ENCODE assay signal across 8 cellular contexts in the genomic region with DNA sequence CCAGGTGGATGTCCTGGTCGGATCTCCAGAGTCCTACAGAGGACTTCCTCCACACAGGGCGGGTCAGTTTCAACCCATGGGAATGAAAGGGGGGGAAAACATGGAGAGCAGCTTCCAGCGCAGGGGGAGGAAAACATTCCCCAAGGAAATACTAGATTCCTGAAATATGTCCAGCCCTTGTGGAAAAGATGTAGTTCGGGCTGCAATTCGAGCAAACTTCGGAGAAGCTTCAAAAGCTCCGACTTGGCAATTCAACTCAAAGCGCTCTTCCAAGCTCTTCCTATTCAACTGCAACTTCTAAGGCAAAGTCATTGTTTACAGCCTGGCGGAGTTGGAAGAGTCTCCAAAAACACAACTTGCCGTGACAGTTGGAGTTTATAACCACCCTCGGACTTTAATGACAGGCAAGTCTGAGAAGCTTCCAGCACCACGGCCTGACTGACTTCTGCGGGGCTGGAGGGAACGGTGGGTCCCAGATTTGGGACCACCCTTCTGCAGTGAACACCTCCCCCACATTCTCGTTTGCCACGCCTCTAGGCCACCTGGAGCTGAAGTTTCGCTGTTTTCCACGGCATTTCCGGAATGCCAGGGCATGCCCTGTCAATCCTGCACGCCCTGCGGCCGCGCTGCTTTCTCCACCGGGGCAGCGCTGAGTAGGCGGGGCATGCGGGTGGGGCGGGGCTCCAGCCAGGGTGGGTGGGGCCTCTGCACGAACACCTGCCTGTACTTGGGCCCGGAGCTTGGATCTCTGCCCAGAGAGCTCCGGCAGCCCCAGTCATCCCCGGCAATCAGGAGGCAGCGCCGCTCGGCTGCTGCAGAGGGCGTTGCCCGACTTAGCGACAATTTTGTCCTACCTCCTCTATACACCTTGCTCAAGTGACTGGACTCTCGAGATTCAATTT. TPM values are rescaled to one million over a fixed set of nuclear protein-coding genes. Genes with fewer than 3 reads are reported as not detected.
DNase-seq lines count a peak whose midpoint lies in the region; ATAC-seq, FAIRE-seq and TF ChIP-seq lines count a peak whose summit lies in the region.

No MANE protein-coding gene starts in this region.

- H3K9ac ChIP-seq in HUES6 (ENCODE audit: low read length): no peak overlapping the region
- no peak overlapping the region for H3K9ac ChIP-seq in rectal smooth muscle tissue (ENCODE audit: low read length)

- TF ChIP-seq CTCF in vagina (IDR thresholded peaks at IDR 0.05): peak in 1 of 3 experiments; percentile 21

- FAIRE-seq in RCC 7860 (lab: Jason Lieb, UNC): no peak

- peaks cover 12% of the 10 kb centered on the region for H3K4me1 ChIP-seq in HUES6 (ENCODE audit: control insufficient read depth, insufficient read depth, low read length)
- H3K4me1 ChIP-seq in rectal smooth muscle tissue (ENCODE audit: control insufficient read depth, insufficient read depth, low read length): no peaks in the 10 kb centered on the region
- peaks cover 23% of the 10 kb centered on the region for H3K4me1 ChIP-seq in vagina

- DNase-seq in COR-L47 (lab: John Stamatoyannopoulos, UW): peak; percentile 19
- peak; percentile 76 for DNase-seq in RCC 7860 (ENCODE audit: low spot score)
- DNase-seq in activated gamma-delta T cell treated with anti-CD3 and anti-CD28 coated beads, Interleukin-2, amount 50 U/mL, for 16 hours (ENCODE audit: low read depth): peak; percentile 50
- DNase-seq in Right ventricle myocardium superior: peak; percentile 82
- peak in 1 of 2 donors; percentile 96 for DNase-seq in vagina (ENCODE audit: extremely low spot score in 2 of 2)

- no peaks in the 10 kb centered on the region for H3K36me3 ChIP-seq in HUES6 (ENCODE audit: control insufficient read depth, insufficient read depth, low read length)
- H3K36me3 ChIP-seq in rectal smooth muscle tissue (ENCODE audit: control insufficient read depth, insufficient read depth, low read length): no peaks in the 10 kb centered on the region
- H3K36me3 ChIP-seq in vagina: no peaks in the 10 kb centered on the region

- H3K4me3 ChIP-seq in HUES6 (ENCODE audit: low read depth, low read length) (peak overlapping the region; percentile 59), rectal smooth muscle tissue (ENCODE audit: low read length) (peak overlapping the region; percentile 68), vagina (peak overlapping the region; percentile 39 to 56)

- no peak for TF ChIP-seq POLR2A in vagina (IDR thresholded peaks at IDR 0.05)

- intact Hi-C loops in Right ventricle myocardium superior (cut with DNase I) (no loop called here), vagina (cut with DNase I) (no loop called here)

- no peak overlapping the region for H3K27ac ChIP-seq in HUES6 (ENCODE audit: low read depth, low read length)
- no peak overlapping the region for H3K27ac ChIP-seq in rectal smooth muscle tissue (ENCODE audit: low read depth, low read length)
- peak overlapping the region; percentile 85 for H3K27ac ChIP-seq in vagina

- H3K27me3 ChIP-seq in HUES6 (ENCODE audit: control insufficient read depth, insufficient read depth, low read length) (peaks cover 3% of the 10 kb centered on the region; the same call in 1 of the 2 replicates), rectal smooth muscle tissue (ENCODE audit: control insufficient read depth, insufficient read depth, low read length) (no peaks in the 10 kb centered on the region), vagina (no peaks in the 10 kb centered on the region)

- peak; percentile 92 for ATAC-seq in GM21447 (IDR thresholded peaks at IDR 0.05; ENCODE audit: unreplicated experiment)
- ATAC-seq in Right ventricle myocardium superior (ENCODE audit: poor library complexity): peak; percentile 98

- H3K9me3 ChIP-seq in HUES6 (ENCODE audit: control insufficient read depth, insufficient read depth, low read depth, low read length) (no peaks in the 10 kb centered on the region), vagina (no peaks in the 10 kb centered on the region)

RNA-seq across cellular contexts. Expression of a gene that starts 49.0 kb away (rescaled TPM):
- total RNA-seq in Right ventricle myocardium superior (10.5 TPM), vagina (7.1 TPM)
